ENCODE assay signal across 8 cellular contexts in genomic region chr19:23762884-23763711, GRCh38. TPM values are rescaled to one million over a fixed set of nuclear protein-coding genes. Genes with fewer than 3 reads are reported as not detected.
DNase-seq lines count a peak whose midpoint lies in the region; ATAC-seq and TF ChIP-seq lines count a peak whose summit lies in the region.

No MANE protein-coding gene starts in this region.

- H3K27me3 Mint-ChIP-seq in activated CD4-positive, alpha-beta T cell treated with anti-CD3 and anti-CD28 coated beads for 36 hours = no peaks in the 10 kb centered on the region
- no peaks in the 10 kb centered on the region for H3K27me3 Mint-ChIP-seq in chondrocyte (ENCODE audit: low read depth)

- no peak for TF ChIP-seq CTCF in AG09309 (IDR thresholded peaks at IDR 0.05; ENCODE audit: control insufficient read depth, insufficient read depth, low read depth, low read length, missing control alignments)
- TF ChIP-seq CTCF in chondrocyte (IDR thresholded peaks at IDR 0.05) = peak; percentile 21

- peak; percentile 66 for ATAC-seq in GM19025 (IDR thresholded peaks at IDR 0.05; ENCODE audit: low read depth, unreplicated experiment)
- peak; percentile 75 for ATAC-seq in activated CD4-positive, alpha-beta T cell treated with anti-CD3 and anti-CD28 coated beads for 36 hours
- ATAC-seq in HG03439 (IDR thresholded peaks at IDR 0.05; ENCODE audit: unreplicated experiment) = no peak

- H3K4me3 Mint-ChIP-seq in activated CD4-positive, alpha-beta T cell treated with anti-CD3 and anti-CD28 coated beads for 36 hours = peak overlapping the region; percentile 91
- peak overlapping the region; percentile 96 for H3K4me3 Mint-ChIP-seq in chondrocyte (ENCODE audit: unreplicated experiment)

- POLR2A ChIA-PET in activated CD4-positive, alpha-beta T cell treated with anti-CD3 and anti-CD28 coated beads for 36 hours (lab: Charles Lee) = interaction anchor here (0.9 to 1.2 kb wide), 3 partner anchors 76 to 489 kb away, joined by 3 to 10 read pairs (median 4); partner anchors contain the start of gene ZNF675

- peaks cover 9% of the 10 kb centered on the region for H3K36me3 Mint-ChIP-seq in activated CD4-positive, alpha-beta T cell treated with anti-CD3 and anti-CD28 coated beads for 36 hours (ENCODE audit: low read depth)
- peaks cover 2% of the 10 kb centered on the region for H3K36me3 Mint-ChIP-seq in chondrocyte (ENCODE audit: low read depth)

- peak overlapping the region; percentile 62 for H3K4me3 ChIP-seq in AG09309 (ENCODE audit: control insufficient read depth, low read depth, low read length)

- DNase-seq in AG09309 (ENCODE audit: low read depth) (no peak), LHCN-M2 (ENCODE audit: low read depth) (peak; percentile 52), chondrocyte (ENCODE audit: low spot score) (peak; percentile 96), kidney glomerular epithelial cell (lab: John Stamatoyannopoulos, UW) (peak; percentile 39)
- peak; percentile 90 for DNase-seq in activated CD4-positive, alpha-beta T cell treated with anti-CD3 and anti-CD28 coated beads for 36 hours
- DNase-seq in stimulated activated CD4-positive, alpha-beta T cell treated with anti-CD3 and anti-CD28 coated beads, Interleukin-1b, Interleukin-23, amount 100 ng/mL, for 1 hour (ENCODE audit: low read depth in 2 of 2) = peak; percentile 58 to 68

- intact Hi-C loops in activated CD4-positive, alpha-beta T cell treated with anti-CD3 and anti-CD28 coated beads for 36 hours (cut with DNase I, micrococcal nuclease) = loop anchor here (1.0 to 5.0 kb wide), 3 partner anchors 76 to 491 kb away; partner anchors contain the start of genes ZNF675 (in 1 of the 2) and ZNF726 (in 1 of the 2)

- no peaks in the 10 kb centered on the region for H3K9me3 Mint-ChIP-seq in activated CD4-positive, alpha-beta T cell treated with anti-CD3 and anti-CD28 coated beads for 36 hours (ENCODE audit: low read depth)
- H3K9me3 Mint-ChIP-seq in chondrocyte (ENCODE audit: low read depth) = no peaks in the 10 kb centered on the region

- peaks cover 39% of the 10 kb centered on the region for H3K4me1 Mint-ChIP-seq in activated CD4-positive, alpha-beta T cell treated with anti-CD3 and anti-CD28 coated beads for 36 hours
- peaks cover 14% of the 10 kb centered on the region for H3K4me1 Mint-ChIP-seq in chondrocyte (ENCODE audit: low read depth)

- CTCF ChIA-PET in activated CD4-positive, alpha-beta T cell treated with anti-CD3 and anti-CD28 coated beads for 36 hours (lab: Charles Lee) = interaction anchor here (0.6 kb wide), 1 partner anchor 13 kb away, joined by 3 read pairs; no protein-coding TSS in a partner anchor

- peak overlapping the region; percentile 86 for H3K27ac Mint-ChIP-seq in activated CD4-positive, alpha-beta T cell treated with anti-CD3 and anti-CD28 coated beads for 36 hours
- H3K27ac Mint-ChIP-seq in chondrocyte (ENCODE audit: unreplicated experiment) = peak overlapping the region; percentile 93

RNA-seq across cellular contexts. Expression of gene ZNF681, which starts 4.4 kb away (rescaled TPM):
- total RNA-seq in LHCN-M2 (2014; rRNA removed) = 2.4 and 4.5 TPM in 2 replicates
- polyA plus RNA-seq in LHCN-M2 (2012) = 0.53 TPM
- total RNA-seq in activated CD4-positive, alpha-beta T cell treated with anti-CD3 and anti-CD28 coated beads for 36 hours = 1 to 10 TPM; 5.7 to 9.1 TPM
- total RNA-seq in chondrocyte = 1.1 to 2.5 TPM (median 1.4 TPM) in 3 replicates
